ENCODE assay signal across 9 cellular contexts in genomic region chr4:73446336-73446938, GRCh38. TPM values are rescaled to one million over a fixed set of nuclear protein-coding genes. Genes with fewer than 3 reads are reported as not detected.
DNase-seq lines count a peak whose midpoint lies in the region; ATAC-seq and TF ChIP-seq lines count a peak whose summit lies in the region.
"Had no signal": no experiment of that assay in that cellular context is flagged by ENCODE, and none has a peak within 500 bp of the region (broad histone marks: within the 10 kb centered on the region; RNA-seq: fewer than 3 reads in every experiment).

No MANE protein-coding gene starts in this region.

- no peaks in the 10 kb centered on the region for H3K27me3 ChIP-seq in right lobe of liver

- peak; percentile 100 for ATAC-seq in GM19351 (IDR thresholded peaks at IDR 0.05; ENCODE audit: unreplicated experiment)
- ATAC-seq in HG03139 (IDR thresholded peaks at IDR 0.05; ENCODE audit: unreplicated experiment), result peak; percentile 100
- ATAC-seq in right lobe of liver, result peak; percentile 91 to 98 (median 94)

- H3K27me3 Mint-ChIP-seq in activated CD4-positive, alpha-beta memory T cell treated with anti-CD3 and anti-CD28 coated beads, Interleukin-2, amount 10 ng/mL, durations not matched to agents 7 days and 5 days, result peaks cover 5% of the 10 kb centered on the region

- no peak for TF ChIP-seq POLR2A in right lobe of liver (IDR thresholded peaks at IDR 0.05)

- TF ChIP-seq CTCF in astrocyte of the spinal cord (IDR thresholded peaks at IDR 0.05; ENCODE audit: low read depth, low read length), result peak; percentile 70
- TF ChIP-seq CTCF in right lobe of liver (IDR thresholded peaks at IDR 0.05), result peak; percentile 78 to 90 (median 84)

- no peaks in the 10 kb centered on the region for H3K4me1 Mint-ChIP-seq in activated CD4-positive, alpha-beta memory T cell treated with anti-CD3 and anti-CD28 coated beads, Interleukin-2, amount 10 ng/mL, durations not matched to agents 7 days and 5 days
- H3K4me1 Mint-ChIP-seq: central memory CD8-positive, alpha-beta T cell had no signal

- no peak overlapping the region for H3K4me3 Mint-ChIP-seq in activated CD4-positive, alpha-beta memory T cell treated with anti-CD3 and anti-CD28 coated beads, Interleukin-2, amount 10 ng/mL, durations not matched to agents 7 days and 5 days
- H3K4me3 Mint-ChIP-seq: central memory CD8-positive, alpha-beta T cell had no signal

- no peak overlapping the region for H3K27ac Mint-ChIP-seq in activated CD4-positive, alpha-beta memory T cell treated with anti-CD3 and anti-CD28 coated beads, Interleukin-2, amount 10 ng/mL, durations not matched to agents 7 days and 5 days

- no peak overlapping the region for H3K27ac ChIP-seq in right lobe of liver

- in situ Hi-C loops in astrocyte of the spinal cord (cut with HindIII; ENCODE audit: low sequenced_read_pairs), result no loop called here

- H3K36me3 Mint-ChIP-seq in activated CD4-positive, alpha-beta memory T cell treated with anti-CD3 and anti-CD28 coated beads, Interleukin-2, amount 10 ng/mL, durations not matched to agents 7 days and 5 days (ENCODE audit: low read depth), result no peaks in the 10 kb centered on the region

- no peaks in the 10 kb centered on the region for H3K36me3 ChIP-seq in right lobe of liver

- H3K9me3 ChIP-seq in right lobe of liver, result no peaks in the 10 kb centered on the region

- H3K4me3 ChIP-seq in astrocyte of the spinal cord (ENCODE audit: low read depth, low read length), result no peak overlapping the region
- H3K4me3 ChIP-seq in right lobe of liver, result no peak overlapping the region

- CTCF ChIA-PET in activated CD4-positive, alpha-beta memory T cell treated with anti-CD3 and anti-CD28 coated beads, Interleukin-2, amount 10 ng/mL, durations not matched to agents 7 days and 5 days (lab: Charles Lee), result interaction anchor here (0.6 to 2.2 kb wide), 14 partner anchors 8 to 207 kb away, joined by 3 to 10 read pairs (median 4); partner anchors contain the start of gene AFP

- no peaks in the 10 kb centered on the region for H3K9me3 Mint-ChIP-seq in activated CD4-positive, alpha-beta memory T cell treated with anti-CD3 and anti-CD28 coated beads, Interleukin-2, amount 10 ng/mL, durations not matched to agents 7 days and 5 days
- H3K9me3 Mint-ChIP-seq: central memory CD8-positive, alpha-beta T cell had no signal

- peak; percentile 56 for DNase-seq in EH (ENCODE audit: low read depth)
- peak; percentile 54 for DNase-seq in NCI-H460 (ENCODE audit: extremely low read depth, low read depth)
- peak; percentile 52 for DNase-seq in astrocyte of the spinal cord (ENCODE audit: low read depth, low spot score)
- no peak for DNase-seq in right lobe of liver
- DNase-seq in activated CD4-positive, alpha-beta memory T cell treated with anti-CD3 and anti-CD28 coated beads, Interleukin-2, amount 10 ng/mL, durations not matched to agents 7 days and 5 days, result no peak
- DNase-seq in cerebellar nuclear complex (lab: John Stamatoyannopoulos, UW), result no peak

- intact Hi-C loops in right lobe of liver (cut with DNase I), result no loop called here

- POLR2A ChIA-PET in activated CD4-positive, alpha-beta memory T cell treated with anti-CD3 and anti-CD28 coated beads, Interleukin-2, amount 10 ng/mL, durations not matched to agents 7 days and 5 days (lab: Charles Lee), result interaction anchor here (1.2 kb wide), 1 partner anchor 187 kb away, joined by 3 read pairs; the partner anchor contains the start of gene ANKRD17

- H3K4me1 ChIP-seq in right lobe of liver, result peaks cover 0 to 45% (median 3%) of the 10 kb centered on the region in 4 donors

- WGBS in right lobe of liver (ENCODE audit: insufficient coverage, low coverage, low lambda C conversion rate, missing lambda C conversion rate), result 0% methylated on average over 4 of the region's 4 CpGs

RNA-seq across cellular contexts. Expression of gene AFP, which starts 10.4 kb away (rescaled TPM):
- total RNA-seq in NCI-H460 (2014; rRNA removed; shearing (Covaris generic)), result 0.25 TPM in 1 of 2 replicates, not detected in the other
- not detected in 2 replicates for polyA plus RNA-seq in NCI-H460 (2014; cell fraction: nucleus; rRNA removed)
- total RNA-seq in right lobe of liver, result 1 to 10 TPM in 4 of 6 experiments, under 1 TPM in 1, not detected in 1; 0.78 to 3.8 (median 3.4) TPM
- total RNA-seq in activated CD4-positive, alpha-beta memory T cell treated with anti-CD3 and anti-CD28 coated beads, Interleukin-2, amount 10 ng/mL, durations not matched to agents 7 days and 5 days, result not detected

RNA-seq across cellular contexts. Expression of gene AFM, which starts 35.1 kb away (rescaled TPM):
- total RNA-seq in NCI-H460 (2014; rRNA removed; shearing (Covaris generic)), result not detected in 2 replicates
- not detected in 2 replicates for polyA plus RNA-seq in NCI-H460 (2014; cell fraction: nucleus; rRNA removed)
- total RNA-seq in right lobe of liver, result 100 to 1,000 TPM; 129 to 320 (median 169) TPM
- not detected for total RNA-seq in activated CD4-positive, alpha-beta memory T cell treated with anti-CD3 and anti-CD28 coated beads, Interleukin-2, amount 10 ng/mL, durations not matched to agents 7 days and 5 days

RNA-seq across cellular contexts. Expression of gene ALB, which starts 42.4 kb away (rescaled TPM):
- not detected in 2 replicates for total RNA-seq in NCI-H460 (2014; rRNA removed; shearing (Covaris generic))
- polyA plus RNA-seq in NCI-H460 (2014; cell fraction: nucleus; rRNA removed), result not detected in 2 replicates
- over 10,000 TPM; 46,361 to 117,834 (median 75,397) TPM for total RNA-seq in right lobe of liver
- not detected for total RNA-seq in activated CD4-positive, alpha-beta memory T cell treated with anti-CD3 and anti-CD28 coated beads, Interleukin-2, amount 10 ng/mL, durations not matched to agents 7 days and 5 days

Comparison
In these comparisons a context has a peak if more than half of its experiments do, and no peak if none do; other contexts are left out.
1. DNase-seq: peak in EH (single experiment), NCI-H460 (single experiment) and astrocyte of the spinal cord (single experiment); none in right lobe of liver (0 of 3), activated CD4-positive, alpha-beta memory T cell treated with anti-CD3 and anti-CD28 coated beads, Interleukin-2, amount 10 ng/mL, durations not matched to agents 7 days and 5 days (single experiment) and cerebellar nuclear complex (0 of 2).
2. RNA of gene AFM, which starts 35.1 kb away (total RNA-seq): 129 to 320 TPM in right lobe of liver; not detected in NCI-H460 and not detected in activated CD4-positive, alpha-beta memory T cell treated with anti-CD3 and anti-CD28 coated beads, Interleukin-2, amount 10 ng/mL, durations not matched to agents 7 days and 5 days; every median in the first group is over 100 times any median in the second.
3. RNA of gene ALB, which starts 42.4 kb away (total RNA-seq): 46,361 to 117,834 TPM in right lobe of liver; not detected in activated CD4-positive, alpha-beta memory T cell treated with anti-CD3 and anti-CD28 coated beads, Interleukin-2, amount 10 ng/mL, durations not matched to agents 7 days and 5 days and not detected in NCI-H460; every median in the first group is over 1,000 times any median in the second.
4. Peak in every context shown above with its lines, with median percentiles within 50 percentile points of each other: ATAC-seq.